ENCODE assay signal across 1 cellular context in the genomic region with DNA sequence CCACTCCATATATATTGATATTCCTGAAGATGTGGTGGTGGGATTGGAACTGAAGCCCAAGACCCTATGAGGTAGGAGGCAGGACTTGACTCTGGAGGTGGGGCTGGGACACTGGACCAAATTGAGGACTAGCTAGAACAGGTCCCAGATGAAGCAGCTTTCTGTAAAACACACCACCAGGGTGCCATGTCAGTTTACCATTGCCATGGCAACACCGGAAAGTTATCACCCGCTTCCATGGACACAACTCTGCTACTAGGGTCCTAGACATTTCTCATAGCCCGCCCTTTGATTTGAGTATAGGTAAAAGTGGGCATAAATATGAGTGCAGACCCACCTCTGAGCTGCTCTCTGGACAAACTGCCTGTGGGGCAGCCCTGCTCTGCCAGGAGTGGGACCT.
TF ChIP-seq lines count a peak whose summit lies in the region.

No MANE protein-coding gene starts in this region.

TF ChIP-seq in GM23338, 12 proteins besides CTCF, POLR2A, EP300 and RAD21 (continued from another document):
- TF ChIP-seq, protein P1, sequence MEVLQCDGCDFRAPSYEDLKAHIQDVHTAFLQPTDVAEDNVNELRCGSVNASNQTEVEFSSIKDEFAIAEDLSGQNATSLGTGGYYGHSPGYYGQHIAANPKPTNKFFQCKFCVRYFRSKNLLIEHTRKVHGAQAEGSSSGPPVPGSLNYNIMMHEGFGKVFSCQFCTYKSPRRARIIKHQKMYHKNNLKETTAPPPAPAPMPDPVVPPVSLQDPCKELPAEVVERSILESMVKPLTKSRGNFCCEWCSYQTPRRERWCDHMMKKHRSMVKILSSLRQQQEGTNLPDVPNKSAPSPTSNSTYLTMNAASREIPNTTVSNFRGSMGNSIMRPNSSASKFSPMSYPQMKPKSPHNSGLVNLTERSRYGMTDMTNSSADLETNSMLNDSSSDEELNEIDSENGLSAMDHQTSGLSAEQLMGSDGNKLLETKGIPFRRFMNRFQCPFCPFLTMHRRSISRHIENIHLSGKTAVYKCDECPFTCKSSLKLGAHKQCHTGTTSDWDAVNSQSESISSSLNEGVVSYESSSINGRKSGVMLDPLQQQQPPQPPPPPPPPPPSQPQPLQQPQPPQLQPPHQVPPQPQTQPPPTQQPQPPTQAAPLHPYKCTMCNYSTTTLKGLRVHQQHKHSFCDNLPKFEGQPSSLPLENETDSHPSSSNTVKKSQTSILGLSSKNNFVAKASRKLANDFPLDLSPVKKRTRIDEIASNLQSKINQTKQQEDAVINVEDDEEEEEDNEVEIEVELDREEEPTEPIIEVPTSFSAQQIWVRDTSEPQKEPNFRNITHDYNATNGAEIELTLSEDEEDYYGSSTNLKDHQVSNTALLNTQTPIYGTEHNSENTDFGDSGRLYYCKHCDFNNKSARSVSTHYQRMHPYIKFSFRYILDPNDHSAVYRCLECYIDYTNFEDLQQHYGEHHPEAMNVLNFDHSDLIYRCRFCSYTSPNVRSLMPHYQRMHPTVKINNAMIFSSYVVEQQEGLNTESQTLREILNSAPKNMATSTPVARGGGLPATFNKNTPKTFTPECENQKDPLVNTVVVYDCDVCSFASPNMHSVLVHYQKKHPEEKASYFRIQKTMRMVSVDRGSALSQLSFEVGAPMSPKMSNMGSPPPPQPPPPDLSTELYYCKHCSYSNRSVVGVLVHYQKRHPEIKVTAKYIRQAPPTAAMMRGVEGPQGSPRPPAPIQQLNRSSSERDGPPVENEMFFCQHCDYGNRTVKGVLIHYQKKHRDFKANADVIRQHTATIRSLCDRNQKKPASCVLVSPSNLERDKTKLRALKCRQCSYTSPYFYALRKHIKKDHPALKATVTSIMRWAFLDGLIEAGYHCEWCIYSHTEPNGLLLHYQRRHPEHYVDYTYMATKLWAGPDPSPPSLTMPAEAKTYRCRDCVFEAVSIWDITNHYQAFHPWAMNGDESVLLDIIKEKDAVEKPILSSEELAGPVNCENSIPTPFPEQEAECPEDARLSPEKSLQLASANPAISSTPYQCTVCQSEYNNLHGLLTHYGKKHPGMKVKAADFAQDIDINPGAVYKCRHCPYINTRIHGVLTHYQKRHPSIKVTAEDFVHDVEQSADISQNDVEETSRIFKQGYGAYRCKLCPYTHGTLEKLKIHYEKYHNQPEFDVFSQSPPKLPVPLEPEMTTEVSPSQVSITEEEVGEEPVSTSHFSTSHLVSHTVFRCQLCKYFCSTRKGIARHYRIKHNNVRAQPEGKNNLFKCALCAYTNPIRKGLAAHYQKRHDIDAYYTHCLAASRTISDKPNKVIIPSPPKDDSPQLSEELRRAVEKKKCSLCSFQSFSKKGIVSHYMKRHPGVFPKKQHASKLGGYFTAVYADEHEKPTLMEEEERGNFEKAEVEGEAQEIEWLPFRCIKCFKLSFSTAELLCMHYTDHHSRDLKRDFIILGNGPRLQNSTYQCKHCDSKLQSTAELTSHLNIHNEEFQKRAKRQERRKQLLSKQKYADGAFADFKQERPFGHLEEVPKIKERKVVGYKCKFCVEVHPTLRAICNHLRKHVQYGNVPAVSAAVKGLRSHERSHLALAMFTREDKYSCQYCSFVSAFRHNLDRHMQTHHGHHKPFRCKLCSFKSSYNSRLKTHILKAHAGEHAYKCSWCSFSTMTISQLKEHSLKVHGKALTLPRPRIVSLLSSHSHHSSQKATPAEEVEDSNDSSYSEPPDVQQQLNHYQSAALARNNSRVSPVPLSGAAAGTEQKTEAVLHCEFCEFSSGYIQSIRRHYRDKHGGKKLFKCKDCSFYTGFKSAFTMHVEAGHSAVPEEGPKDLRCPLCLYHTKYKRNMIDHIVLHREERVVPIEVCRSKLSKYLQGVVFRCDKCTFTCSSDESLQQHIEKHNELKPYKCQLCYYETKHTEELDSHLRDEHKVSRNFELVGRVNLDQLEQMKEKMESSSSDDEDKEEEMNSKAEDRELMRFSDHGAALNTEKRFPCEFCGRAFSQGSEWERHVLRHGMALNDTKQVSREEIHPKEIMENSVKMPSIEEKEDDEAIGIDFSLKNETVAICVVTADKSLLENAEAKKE (CRISPR knock-in tag; IDR thresholded peaks at IDR 0.05) = no peak
- TF ChIP-seq ZNF114 (CRISPR knock-in tag; IDR thresholded peaks at IDR 0.05) (no peak), JUNB (IDR thresholded peaks at IDR 0.05; ENCODE audit: unreplicated experiment) (no peak), CREB1 (CRISPR knock-in tag; IDR thresholded peaks at IDR 0.05; ENCODE audit: low read depth) (no peak), EZH2 (IDR thresholded peaks at IDR 0.05; ENCODE audit: low read depth, unreplicated experiment) (no peak), STAT1 (IDR thresholded peaks at IDR 0.05; ENCODE audit: unreplicated experiment) (no peak), NANOG (IDR thresholded peaks at IDR 0.05; ENCODE audit: borderline replicate concordance) (no peak), ZNF331 (CRISPR knock-in tag; IDR thresholded peaks at IDR 0.05; ENCODE audit: low read depth) (no peak)
- TF ChIP-seq, protein P2, sequence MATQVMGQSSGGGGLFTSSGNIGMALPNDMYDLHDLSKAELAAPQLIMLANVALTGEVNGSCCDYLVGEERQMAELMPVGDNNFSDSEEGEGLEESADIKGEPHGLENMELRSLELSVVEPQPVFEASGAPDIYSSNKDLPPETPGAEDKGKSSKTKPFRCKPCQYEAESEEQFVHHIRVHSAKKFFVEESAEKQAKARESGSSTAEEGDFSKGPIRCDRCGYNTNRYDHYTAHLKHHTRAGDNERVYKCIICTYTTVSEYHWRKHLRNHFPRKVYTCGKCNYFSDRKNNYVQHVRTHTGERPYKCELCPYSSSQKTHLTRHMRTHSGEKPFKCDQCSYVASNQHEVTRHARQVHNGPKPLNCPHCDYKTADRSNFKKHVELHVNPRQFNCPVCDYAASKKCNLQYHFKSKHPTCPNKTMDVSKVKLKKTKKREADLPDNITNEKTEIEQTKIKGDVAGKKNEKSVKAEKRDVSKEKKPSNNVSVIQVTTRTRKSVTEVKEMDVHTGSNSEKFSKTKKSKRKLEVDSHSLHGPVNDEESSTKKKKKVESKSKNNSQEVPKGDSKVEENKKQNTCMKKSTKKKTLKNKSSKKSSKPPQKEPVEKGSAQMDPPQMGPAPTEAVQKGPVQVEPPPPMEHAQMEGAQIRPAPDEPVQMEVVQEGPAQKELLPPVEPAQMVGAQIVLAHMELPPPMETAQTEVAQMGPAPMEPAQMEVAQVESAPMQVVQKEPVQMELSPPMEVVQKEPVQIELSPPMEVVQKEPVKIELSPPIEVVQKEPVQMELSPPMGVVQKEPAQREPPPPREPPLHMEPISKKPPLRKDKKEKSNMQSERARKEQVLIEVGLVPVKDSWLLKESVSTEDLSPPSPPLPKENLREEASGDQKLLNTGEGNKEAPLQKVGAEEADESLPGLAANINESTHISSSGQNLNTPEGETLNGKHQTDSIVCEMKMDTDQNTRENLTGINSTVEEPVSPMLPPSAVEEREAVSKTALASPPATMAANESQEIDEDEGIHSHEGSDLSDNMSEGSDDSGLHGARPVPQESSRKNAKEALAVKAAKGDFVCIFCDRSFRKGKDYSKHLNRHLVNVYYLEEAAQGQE (IDR thresholded peaks at IDR 0.05; ENCODE audit: unreplicated experiment) = no peak
- TF ChIP-seq, protein P3, sequence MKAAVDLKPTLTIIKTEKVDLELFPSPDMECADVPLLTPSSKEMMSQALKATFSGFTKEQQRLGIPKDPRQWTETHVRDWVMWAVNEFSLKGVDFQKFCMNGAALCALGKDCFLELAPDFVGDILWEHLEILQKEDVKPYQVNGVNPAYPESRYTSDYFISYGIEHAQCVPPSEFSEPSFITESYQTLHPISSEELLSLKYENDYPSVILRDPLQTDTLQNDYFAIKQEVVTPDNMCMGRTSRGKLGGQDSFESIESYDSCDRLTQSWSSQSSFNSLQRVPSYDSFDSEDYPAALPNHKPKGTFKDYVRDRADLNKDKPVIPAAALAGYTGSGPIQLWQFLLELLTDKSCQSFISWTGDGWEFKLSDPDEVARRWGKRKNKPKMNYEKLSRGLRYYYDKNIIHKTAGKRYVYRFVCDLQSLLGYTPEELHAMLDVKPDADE (IDR thresholded peaks at IDR 0.05) = no peak
